Comparison of ENCODE assay signal across 18 cellular contexts in genomic region chr5:167765341-167765740, GRCh38.
DNase-seq lines count a peak whose midpoint lies in the region; ATAC-seq and TF ChIP-seq lines count a peak whose summit lies in the region.
"Had no signal": no experiment of that assay in that cellular context is flagged by ENCODE, and none has a peak within 500 bp of the region (broad histone marks: within the 10 kb centered on the region; RNA-seq: fewer than 3 reads in every experiment).

No MANE protein-coding gene starts in this region.

- H3K27me3 ChIP-seq in GM23248 (replicated peaks; ENCODE audit: insufficient read depth): no peaks in the 10 kb centered on the region
- H3K27me3 ChIP-seq in foreskin keratinocyte: no peaks in the 10 kb centered on the region
- no peaks in the 10 kb centered on the region for H3K27me3 ChIP-seq in thymus (ENCODE audit: control insufficient read depth, insufficient read depth)
- H3K27me3 ChIP-seq in smooth muscle cell (ENCODE audit: low read depth): no peaks in the 10 kb centered on the region
- H3K27me3 ChIP-seq: BE2C; BLaER1 treated with 17β-estradiol and CSF1 and Interleukin-3, amounts not matched to agents 10 nM and 100 nM had no signal

- H3K36me3 ChIP-seq in GM23248 (ENCODE audit: low read depth) (peaks cover 4% of the 10 kb centered on the region; the same call in 1 of the 2 replicates), thymus (ENCODE audit: control insufficient read depth, insufficient read depth) (no peaks in the 10 kb centered on the region), smooth muscle cell (ENCODE audit: low read depth) (no peaks in the 10 kb centered on the region)
- H3K36me3 ChIP-seq: BE2C had no signal

- H2AFZ ChIP-seq in GM23248 (no peak overlapping the region), smooth muscle cell (ENCODE audit: low read depth) (no peak overlapping the region)

- peak overlapping the region; percentile 81; the same call in 1 of the 2 replicates for H3K9ac ChIP-seq in GM23248
- no peak overlapping the region for H3K9ac ChIP-seq in smooth muscle cell (ENCODE audit: low read depth)
- H3K9ac ChIP-seq: BLaER1 treated with 17β-estradiol and CSF1 and Interleukin-3, amounts not matched to agents 10 nM and 100 nM had no signal

- no peaks in the 10 kb centered on the region for H3K9me2 ChIP-seq in GM23248 (ENCODE audit: insufficient read depth)

- H3K79me2 ChIP-seq in GM23248 (ENCODE audit: insufficient read depth) (peaks cover 88% of the 10 kb centered on the region), smooth muscle cell (ENCODE audit: low read depth) (no peaks in the 10 kb centered on the region)

- H3K9me3 ChIP-seq in GM23248 (ENCODE audit: low read depth) (no peaks in the 10 kb centered on the region), thymus (ENCODE audit: control insufficient read depth) (no peaks in the 10 kb centered on the region), smooth muscle cell (replicated peaks; ENCODE audit: low read depth) (no peaks in the 10 kb centered on the region)
- H3K9me3 ChIP-seq: BE2C; BLaER1 treated with 17β-estradiol and CSF1 and Interleukin-3, amounts not matched to agents 10 nM and 100 nM had no signal

- WGBS in GM23248 (ENCODE audit: low coverage in 1 of 2, low lambda C conversion rate in 2 of 2, missing lambda C conversion rate in 2 of 2), 2 experiments: 90 to 92% methylated on average over 6 of the region's 6 CpGs
- 77% methylated on average over 6 of the region's 6 CpGs for WGBS in thymus
- WGBS in smooth muscle cell (ENCODE audit: low lambda C conversion rate): 83% methylated on average over 6 of the region's 6 CpGs

- ATAC-seq in foreskin keratinocyte: no peak
- no peak for ATAC-seq in HG03159 (IDR thresholded peaks at IDR 0.05; ENCODE audit: unreplicated experiment)
- no peak for ATAC-seq in GM21447 (IDR thresholded peaks at IDR 0.05; ENCODE audit: unreplicated experiment)
- ATAC-seq: GM12878 had no signal

- H3K4me1 ChIP-seq in GM23248 (ENCODE audit: insufficient read depth) (peaks cover 73% of the 10 kb centered on the region), foreskin keratinocyte (peaks cover 23% of the 10 kb centered on the region), thymus (ENCODE audit: control insufficient read depth, insufficient read depth, low read length) (no peaks in the 10 kb centered on the region), smooth muscle cell (ENCODE audit: low read depth) (no peaks in the 10 kb centered on the region)
- H3K4me1 ChIP-seq: BE2C; BLaER1 treated with 17β-estradiol and CSF1 and Interleukin-3, amounts not matched to agents 10 nM and 100 nM had no signal

- H3K4me2 ChIP-seq in GM23248 (ENCODE audit: unreplicated experiment) (no peak overlapping the region), smooth muscle cell (no peak overlapping the region)
- H3K4me2 ChIP-seq: BLaER1 treated with 17β-estradiol and CSF1 and Interleukin-3, amounts not matched to agents 10 nM and 100 nM had no signal

- peaks cover 79% of the 10 kb centered on the region for H3F3A ChIP-seq in GM23248 (ENCODE audit: insufficient read depth)
- H3F3A ChIP-seq in smooth muscle cell (ENCODE audit: low read depth): no peaks in the 10 kb centered on the region

- TF ChIP-seq CTCF in foreskin keratinocyte (conservative IDR thresholded peaks at IDR 0.05) (no peak), smooth muscle cell (IDR thresholded peaks at IDR 0.05; ENCODE audit: borderline replicate concordance, insufficient read depth, poor library complexity, severe bottlenecking) (no peak)

- H4K20me1 ChIP-seq in GM23248 (ENCODE audit: insufficient read depth) (no peaks in the 10 kb centered on the region), smooth muscle cell (ENCODE audit: low read depth) (no peaks in the 10 kb centered on the region)
- H4K20me1 ChIP-seq: BLaER1 treated with 17β-estradiol and CSF1 and Interleukin-3, amounts not matched to agents 10 nM and 100 nM had no signal

- H3K27ac ChIP-seq in GM23248 (peak overlapping the region; percentile 98), foreskin keratinocyte (peak overlapping the region; percentile 84), thymus (ENCODE audit: low read depth) (peak overlapping the region; percentile 18), smooth muscle cell (ENCODE audit: low read depth) (no peak overlapping the region)
- H3K27ac ChIP-seq: BLaER1 treated with 17β-estradiol and CSF1 and Interleukin-3, amounts not matched to agents 10 nM and 100 nM had no signal

- in situ Hi-C loops in GM23248 (cut with MboI): no loop called here

- no peak for DNase-seq in GM23248
- no peak for DNase-seq in foreskin keratinocyte
- DNase-seq in smooth muscle cell (lab: John Stamatoyannopoulos, UW; ENCODE audit: unreplicated experiment): no peak
- DNase-seq: AML-193; BE2C; CD4-positive, alpha-beta T cell; CD8-positive, alpha-beta memory T cell; DMS 273 treated with DMSO at 0.1 percent for 48 hours; DMS79; EL; GDM1; H7; HCEC 1CT had no signal

- no peak overlapping the region for H3K4me3 ChIP-seq in GM23248
- no peak overlapping the region for H3K4me3 ChIP-seq in thymus (ENCODE audit: low read length)
- no peak overlapping the region for H3K4me3 ChIP-seq in smooth muscle cell
- H3K4me3 ChIP-seq: BLaER1 treated with 17β-estradiol and CSF1 and Interleukin-3, amounts not matched to agents 10 nM and 100 nM; GM12878 had no signal
